1 cellular context compared by ENCODE assay signal in the genomic region with DNA sequence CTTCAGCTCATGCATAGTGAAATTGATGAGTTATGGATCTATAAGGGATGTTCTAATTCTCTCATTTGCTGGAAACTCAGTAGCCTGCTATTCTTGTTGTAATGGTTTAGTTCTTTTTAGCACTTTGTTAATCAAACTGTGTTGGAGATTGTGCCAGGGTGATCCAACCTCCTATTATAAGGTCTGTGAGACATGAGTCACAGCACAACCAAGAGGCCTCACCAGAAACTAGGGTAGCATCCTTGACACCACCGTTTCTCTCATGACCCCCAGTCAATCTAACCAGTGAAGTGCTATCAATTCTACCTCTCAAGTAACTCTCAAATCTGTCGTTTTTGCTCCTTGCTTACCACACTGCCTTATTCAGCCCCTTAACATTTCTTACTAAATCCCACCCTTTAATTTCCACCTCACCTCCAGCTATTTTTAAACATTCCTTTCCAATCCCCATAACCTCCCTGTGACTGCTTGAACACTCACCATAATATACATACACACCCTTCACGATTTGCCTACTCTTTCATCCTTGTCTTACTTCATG.
TF ChIP-seq lines count a peak whose summit lies in the region.

No MANE protein-coding gene starts in this region.

TF ChIP-seq in IMR-90, 13 proteins besides CTCF, POLR2A, EP300 and RAD21:
- no peak for TF ChIP-seq RFX5 (IDR thresholded peaks at IDR 0.05; ENCODE audit: low read depth, low read length)
- no peak for TF ChIP-seq NFE2L2 (IDR thresholded peaks at IDR 0.05; ENCODE audit: low read depth, low read length)
- TF ChIP-seq SMC3 (IDR thresholded peaks at IDR 0.05; ENCODE audit: low read depth, low read length): no peak
- TF ChIP-seq, protein P1, sequence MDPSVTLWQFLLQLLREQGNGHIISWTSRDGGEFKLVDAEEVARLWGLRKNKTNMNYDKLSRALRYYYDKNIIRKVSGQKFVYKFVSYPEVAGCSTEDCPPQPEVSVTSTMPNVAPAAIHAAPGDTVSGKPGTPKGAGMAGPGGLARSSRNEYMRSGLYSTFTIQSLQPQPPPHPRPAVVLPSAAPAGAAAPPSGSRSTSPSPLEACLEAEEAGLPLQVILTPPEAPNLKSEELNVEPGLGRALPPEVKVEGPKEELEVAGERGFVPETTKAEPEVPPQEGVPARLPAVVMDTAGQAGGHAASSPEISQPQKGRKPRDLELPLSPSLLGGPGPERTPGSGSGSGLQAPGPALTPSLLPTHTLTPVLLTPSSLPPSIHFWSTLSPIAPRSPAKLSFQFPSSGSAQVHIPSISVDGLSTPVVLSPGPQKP (IDR thresholded peaks at IDR 0.05; ENCODE audit: borderline replicate concordance, low read depth, low read length): no peak
- no peak for TF ChIP-seq CHD1 (IDR thresholded peaks at IDR 0.05; ENCODE audit: low read depth, low read length)
- no peak for TF ChIP-seq FOS (IDR thresholded peaks at IDR 0.05; ENCODE audit: low read depth, low read length)
- TF ChIP-seq CEBPB (IDR thresholded peaks at IDR 0.05; ENCODE audit: low read depth, low read length): no peak
- no peak for TF ChIP-seq MAZ (IDR thresholded peaks at IDR 0.05; ENCODE audit: borderline replicate concordance, low read depth, low read length)
- no peak for TF ChIP-seq MAFK (IDR thresholded peaks at IDR 0.05; ENCODE audit: low read depth, low read length)
- TF ChIP-seq MXI1 (IDR thresholded peaks at IDR 0.05; ENCODE audit: borderline replicate concordance, low read depth, low read length): no peak
- TF ChIP-seq RCOR1 (IDR thresholded peaks at IDR 0.05; ENCODE audit: insufficient replicate concordance, low read length): no peak
- TF ChIP-seq BHLHE40 (IDR thresholded peaks at IDR 0.05; ENCODE audit: low read depth, low read length): no peak
- TF ChIP-seq USF2 (IDR thresholded peaks at IDR 0.05; ENCODE audit: low read depth, low read length): no peak
